Comparison of ENCODE assay signal across 8 cellular contexts in genomic region chr21:41973861-41974751, GRCh38. TPM values are rescaled to one million over a fixed set of nuclear protein-coding genes. Genes with fewer than 3 reads are reported as not detected.
DNase-seq lines count a peak whose midpoint lies in the region; ATAC-seq, FAIRE-seq and TF ChIP-seq lines count a peak whose summit lies in the region.

No MANE protein-coding gene starts in this region.

- H4K20me1 ChIP-seq in H1 (replicated peaks in 1 of 2; ENCODE audit: control insufficient read depth in 1 of 2, insufficient read depth in 2 of 2, low read length in 2 of 2): no peaks in the 10 kb centered on the region

- H3K9me3 ChIP-seq in Panc1 (ENCODE audit: control insufficient read depth, insufficient read depth, low read depth, low read length) (no peaks in the 10 kb centered on the region), H1 (ENCODE audit: insufficient read depth in 2 of 2, low read depth in 1 of 2, low read length in 1 of 2) (no peaks in the 10 kb centered on the region)

- no peak overlapping the region for H4K8ac ChIP-seq in H1 (ENCODE audit: extremely low read depth, insufficient read depth, low read length)

- H4K91ac ChIP-seq in H1 (replicated peaks; ENCODE audit: insufficient read length, low read length): no peak overlapping the region

- H2AK5ac ChIP-seq in H1 (ENCODE audit: low read depth, low read length): no peak overlapping the region

- H2BK120ac ChIP-seq in H1 (replicated peaks; ENCODE audit: low read depth, low read length): no peak overlapping the region

- POLR2A ChIA-PET in Panc1 (lab: Charles Lee) (no interaction called here), H1 (lab: Charles Lee; ENCODE audit: partially characterized antibody) (interaction anchor here (1.5 kb wide), 1 partner anchor 18 kb away, joined by 3 read pairs; no protein-coding TSS in a partner anchor)

- no peak overlapping the region for H3K14ac ChIP-seq in H1 (ENCODE audit: insufficient read length)

- H3K4me3 ChIP-seq in Panc1 (ENCODE audit: low read depth in 2 of 2, low read length in 2 of 2): no peak overlapping the region
- no peak overlapping the region for H3K4me3 ChIP-seq in H1 (ENCODE audit: extremely low read depth in 1 of 4, insufficient read depth in 2 of 4, low read depth in 3 of 4, low read length in 4 of 4)

- peak; percentile 37 for DNase-seq in DMS53 (lab: John Stamatoyannopoulos, UW)
- DNase-seq in DMS53 treated with DMSO at 0.1 percent for 48 hours (lab: John Stamatoyannopoulos, UW; ENCODE audit: unreplicated experiment): no peak
- DNase-seq in Panc1 (ENCODE audit: low read depth, low spot score): no peak
- DNase-seq in H1 (ENCODE audit: low read depth in 1 of 2, low spot score in 2 of 2): peak in 1 of 2 experiments; percentile 43
- DNase-seq in progenitor cell of endocrine pancreas (ENCODE audit: low spot score, unreplicated experiment): no peak
- DNase-seq in D721Med (ENCODE audit: insufficient read length, low spot score): no peak
- DNase-seq in NCI-H187 (lab: John Stamatoyannopoulos, UW): no peak
- DNase-seq in NCI-H1436 (lab: John Stamatoyannopoulos, UW): no peak

- TF ChIP-seq EP300 in H1 (IDR thresholded peaks at IDR 0.05; ENCODE audit: borderline replicate concordance in 1 of 2, low read depth in 2 of 2, low read length in 2 of 2): no peak

- no peak for TF ChIP-seq POLR2A in H1 (IDR thresholded peaks at IDR 0.05; ENCODE audit: control extremely low read depth in 1 of 2, low read depth in 2 of 2, low read length in 2 of 2)

- H2AFZ ChIP-seq in H1 (ENCODE audit: low read length): no peak overlapping the region

- no peaks in the 10 kb centered on the region for H3K79me2 ChIP-seq in H1 (ENCODE audit: control insufficient read depth in 1 of 2, insufficient read depth in 2 of 2, low read length in 2 of 2)

- no peak overlapping the region for H3K23ac ChIP-seq in H1 (ENCODE audit: insufficient read length)

- no peak overlapping the region for H4K5ac ChIP-seq in H1 (ENCODE audit: insufficient read length, low read depth, low read length)

- H3K4me1 ChIP-seq in Panc1 (ENCODE audit: control insufficient read depth, insufficient read depth, low read length) (no peaks in the 10 kb centered on the region), H1 (replicated peaks in 1 of 4; ENCODE audit: control insufficient read depth in 3 of 4, insufficient read depth in 4 of 4, low read length in 3 of 4) (no peaks in the 10 kb centered on the region; a peak in 3 of 7 replicates)

- H3K18ac ChIP-seq in H1 (ENCODE audit: extremely low read depth, low read length): no peak overlapping the region

- no peak overlapping the region for H2BK5ac ChIP-seq in H1 (ENCODE audit: low read depth, low read length)

- H3K27ac Mint-ChIP-seq in progenitor cell of endocrine pancreas: no peak overlapping the region

- H3K27me3 ChIP-seq in Panc1 (ENCODE audit: control insufficient read depth, insufficient read depth, low read length): no peaks in the 10 kb centered on the region
- no peaks in the 10 kb centered on the region for H3K27me3 ChIP-seq in H1 (replicated peaks in 1 of 4; ENCODE audit: control insufficient read depth in 3 of 4, extremely low read depth in 1 of 4, insufficient read depth in 3 of 4, low read length in 3 of 4)

- H3K27me3 Mint-ChIP-seq in progenitor cell of endocrine pancreas: no peaks in the 10 kb centered on the region

- no peak overlapping the region for H2BK20ac ChIP-seq in H1 (ENCODE audit: low read length)

- intact Hi-C loops in Panc1 (cut with micrococcal nuclease; ENCODE audit: unreplicated experiment): no loop called here

- no peaks in the 10 kb centered on the region for H3K36me3 Mint-ChIP-seq in progenitor cell of endocrine pancreas (ENCODE audit: insufficient read depth)

- no peak overlapping the region for H3K4me2 ChIP-seq in H1 (ENCODE audit: insufficient read depth in 1 of 2, low read depth in 2 of 2, low read length in 2 of 2)

- no peak overlapping the region for H3K56ac ChIP-seq in H1 (replicated peaks; ENCODE audit: insufficient read length, low read depth, low read length)

- in situ Hi-C loops in Panc1 (cut with HindIII; ENCODE audit: low pct_unique_long_range_greater_than_20kb, low sequenced_read_pairs): no loop called here

- ATAC-seq in Panc1: 0 out of 2 replicates have a peak, but pooled peaks have one; percentile 30

- 89% methylated on average over 14 of the region's 14 CpGs; no CpG with 5 or more reads in 1 of the 2 experiments for WGBS in H1 (ENCODE audit: extremely low coverage in 1 of 2, insufficient coverage in 1 of 2, insufficient read length in 1 of 2, insufficient replicate concordance in 2 of 2, low coverage in 1 of 2, low lambda C conversion rate in 2 of 2, missing lambda C conversion rate in 1 of 2), 2 experiments

- no TSS peak for BruUV-seq in Panc1 (replicated peaks; lab: Mats Ljungman, UMichigan)

- H3K23me2 ChIP-seq in H1 (ENCODE audit: low read depth, low read length): no peaks in the 10 kb centered on the region

- H3K27ac ChIP-seq in Panc1 (ENCODE audit: low read length) (no peak overlapping the region), H1 (ENCODE audit: low read depth, low read length) (no peak overlapping the region)

- no peak overlapping the region for H3K4me3 Mint-ChIP-seq in progenitor cell of endocrine pancreas (ENCODE audit: low read depth)

- H3K9ac ChIP-seq in H1 (replicated peaks in 1 of 4; ENCODE audit: extremely low read depth in 1 of 4, low read depth in 3 of 4, low read length in 3 of 4): no peak overlapping the region

- H3K79me1 ChIP-seq in H1 (ENCODE audit: low read depth, low read length): no peaks in the 10 kb centered on the region

- H2BK12ac ChIP-seq in H1 (ENCODE audit: low read depth, low read length): no peak overlapping the region

- CTCF ChIA-PET in Panc1 (lab: Charles Lee) (no interaction called here), H1 (lab: Charles Lee; ENCODE audit: partially characterized antibody) (interaction anchor here (0.7 to 1.4 kb wide), 8 partner anchors 8 to 143 kb away, joined by 3 to 4 read pairs (median 3); no protein-coding TSS in a partner anchor)

- no peak for TF ChIP-seq CTCF in Panc1 (IDR thresholded peaks at IDR 0.05)
- TF ChIP-seq CTCF in H1 (IDR thresholded peaks at IDR 0.05; ENCODE audit: control extremely low read depth in 1 of 3, insufficient read depth in 1 of 3, low read depth in 1 of 3, low read length in 3 of 3): peak; percentile 21 to 65 (median 51)
- peak; percentile 19 for TF ChIP-seq CTCF in progenitor cell of endocrine pancreas (IDR thresholded peaks at IDR 0.05; ENCODE audit: unreplicated experiment)
- no peak for TF ChIP-seq CTCF in D721Med (IDR thresholded peaks at IDR 0.05; ENCODE audit: insufficient read depth, missing control alignments)

- peak; percentile 31 to 46; a peak in 2 of 4 replicates for TF ChIP-seq RAD21 in H1 (IDR thresholded peaks at IDR 0.05 in 1 of 2, conservative IDR thresholded peaks at IDR 0.05 in 1 of 2; ENCODE audit: low read depth in 2 of 2, low read length in 2 of 2)

- peaks cover under 1% of the 10 kb centered on the region for H3K9me3 Mint-ChIP-seq in progenitor cell of endocrine pancreas (ENCODE audit: low read depth)

- H3K4ac ChIP-seq in H1 (replicated peaks; ENCODE audit: insufficient read length, low read depth, low read length): no peak overlapping the region

- no peak overlapping the region; the same call in 1 of the 2 replicates for H2BK15ac ChIP-seq in H1 (ENCODE audit: low read length)

- H3K36me3 ChIP-seq in Panc1 (ENCODE audit: control insufficient read depth, insufficient read depth, low read length) (no peaks in the 10 kb centered on the region), H1 (ENCODE audit: control insufficient read depth in 2 of 4, insufficient read depth in 4 of 4, low read length in 3 of 4) (no peaks in the 10 kb centered on the region)

- FAIRE-seq in H1 (lab: Jason Lieb, UNC) (peak; percentile 36), D721Med (lab: Jason Lieb, UNC) (no peak)

- H3K4me1 Mint-ChIP-seq in progenitor cell of endocrine pancreas (ENCODE audit: low read depth): no peaks in the 10 kb centered on the region

TF ChIP-seq in H1, 55 proteins besides CTCF, POLR2A, EP300 and RAD21:
- TF ChIP-seq E2F6 (IDR thresholded peaks at IDR 0.05) (0 out of 2 replicates have a peak, but pooled peaks have one; percentile 21), TAF1 (IDR thresholded peaks at IDR 0.05; ENCODE audit: low read depth, low read length) (no peak)
TF ChIP-seq in H1: peak in this region for 1.

RNA-seq across cellular contexts. Expression of gene C2CD2, which starts 20.3 kb away (rescaled TPM):
- total RNA-seq in Panc1 (2021; ENCODE audit: unreplicated experiment) (14.0 TPM), progenitor cell of endocrine pancreas (24.8 and 26.3 TPM in 2 replicates)
- 6.6 TPM for polyA plus RNA-seq in Panc1 (2012; ENCODE audit: insufficient read length)
- total RNA-seq in H1 (2021; fragmentation: NEBNext Ultra II Directional; extraction: Animal tissue kit (Norgen Biotek cat#: 25700)): 12.4 and 13.0 TPM in 2 replicates
- 10.4 and 10.7 TPM in 2 replicates for polyA plus RNA-seq in H1 (2011; rRNA removed)
- 11.0 TPM for polyA plus RNA-seq in H1 (2011; cell fraction: cytosol; rRNA removed)
- polyA plus RNA-seq in H1 (2011; cell fraction: nucleus; rRNA removed): 13.4 TPM
- 9.3 to 12.8 TPM (median 10.8 TPM) in 4 replicates for polyA plus RNA-seq in H1 (2012, experiment 1 of 2)
- 1.4 TPM for polyA plus RNA-seq in H1 (2012, experiment 2 of 2)
- polyA plus RNA-seq in H1 (2013, experiment 1 of 2): 6.7 TPM
- polyA plus RNA-seq in H1 (2013, experiment 2 of 2): 7.0 TPM
- polyA minus RNA-seq in H1 (2011; rRNA and poly(A)+ RNA removed): 47.7 and 67.1 TPM in 2 replicates
- polyA minus RNA-seq in H1 (2011; cell fraction: cytosol; rRNA and poly(A)+ RNA removed): 19.1 TPM
- 19.0 TPM for polyA minus RNA-seq in H1 (2011; cell fraction: nucleus; rRNA and poly(A)+ RNA removed)

RNA-seq across cellular contexts. Expression of gene ZBTB21, which starts 36.1 kb away (rescaled TPM):
- total RNA-seq in Panc1 (2021; ENCODE audit: unreplicated experiment) (17.9 TPM), progenitor cell of endocrine pancreas (15.7 and 18.6 TPM in 2 replicates)
- 5.7 TPM for polyA plus RNA-seq in Panc1 (2012; ENCODE audit: insufficient read length)
- 16.2 and 17.8 TPM in 2 replicates for total RNA-seq in H1 (2021; fragmentation: NEBNext Ultra II Directional; extraction: Animal tissue kit (Norgen Biotek cat#: 25700))
- 3.9 and 4.0 TPM in 2 replicates for polyA plus RNA-seq in H1 (2011; rRNA removed)
- polyA plus RNA-seq in H1 (2011; cell fraction: cytosol; rRNA removed): 3.8 TPM
- 8.8 TPM for polyA plus RNA-seq in H1 (2011; cell fraction: nucleus; rRNA removed)
- 5.4 to 8.5 TPM (median 6.6 TPM) in 4 replicates for polyA plus RNA-seq in H1 (2012, experiment 1 of 2)
- 0.37 TPM for polyA plus RNA-seq in H1 (2012, experiment 2 of 2)
- 7.4 TPM for polyA plus RNA-seq in H1 (2013, experiment 1 of 2)
- polyA plus RNA-seq in H1 (2013, experiment 2 of 2): 7.1 TPM
- polyA minus RNA-seq in H1 (2011; rRNA and poly(A)+ RNA removed): 16.0 and 24.5 TPM in 2 replicates
- 12.4 TPM for polyA minus RNA-seq in H1 (2011; cell fraction: cytosol; rRNA and poly(A)+ RNA removed)
- 24.6 TPM for polyA minus RNA-seq in H1 (2011; cell fraction: nucleus; rRNA and poly(A)+ RNA removed)

Comparison
In these comparisons a context has a peak if more than half of its experiments do, and no peak if none do; other contexts are left out.
1. CTCF ChIP-seq: peak in H1 (3 of 3) and progenitor cell of endocrine pancreas (single experiment); none in Panc1 (single experiment) and D721Med (single experiment).